ENCODE assay signal across 8 cellular contexts in genomic region chr12:3342051-3342450, GRCh38.
DNase-seq lines count a peak whose midpoint lies in the region; ATAC-seq and TF ChIP-seq lines count a peak whose summit lies in the region.

No MANE protein-coding gene starts in this region.

- no peaks in the 10 kb centered on the region for H3F3A ChIP-seq in DOHH2 (ENCODE audit: control insufficient read depth, insufficient read depth)

- no peaks in the 10 kb centered on the region for H3K9me3 ChIP-seq in DOHH2 (ENCODE audit: control insufficient read depth, insufficient read depth, low read length)
- no peaks in the 10 kb centered on the region for H3K9me3 ChIP-seq in body of pancreas
- no peaks in the 10 kb centered on the region for H3K9me3 ChIP-seq in naive thymus-derived CD4-positive, alpha-beta T cell (ENCODE audit: control insufficient read depth in 2 of 3, low read length in 3 of 3)

- H3K4me3 Mint-ChIP-seq in naive thymus-derived CD4-positive, alpha-beta T cell = no peak overlapping the region

- no peaks in the 10 kb centered on the region for H3K9me2 ChIP-seq in DOHH2 (replicated peaks; ENCODE audit: control insufficient read depth, low read length)

- POLR2A ChIA-PET in naive thymus-derived CD4-positive, alpha-beta T cell (lab: Charles Lee) = no interaction called here
- POLR2A ChIA-PET in GM10248 (lab: Yijun Ruan, JAX) = no interaction called here

- peaks cover 0 to 1% (median 0%) of the 10 kb centered on the region in 11 donors for H3K9me3 Mint-ChIP-seq in naive thymus-derived CD4-positive, alpha-beta T cell

- peaks cover 9% of the 10 kb centered on the region for H3K27me3 ChIP-seq in DOHH2 (ENCODE audit: control insufficient read depth, low read length)
- no peaks in the 10 kb centered on the region for H3K27me3 ChIP-seq in body of pancreas
- H3K27me3 ChIP-seq in naive thymus-derived CD4-positive, alpha-beta T cell (ENCODE audit: control insufficient read depth in 2 of 2, insufficient read depth in 2 of 2, low read length in 2 of 2) = no peaks in the 10 kb centered on the region

- no peak for TF ChIP-seq POLR2A in body of pancreas (IDR thresholded peaks at IDR 0.05)

- no peak overlapping the region for H3K27ac ChIP-seq in DOHH2 (ENCODE audit: low read depth, low read length)
- H3K27ac ChIP-seq in body of pancreas = no peak overlapping the region
- no peak overlapping the region for H3K27ac ChIP-seq in naive thymus-derived CD4-positive, alpha-beta T cell (ENCODE audit: low read depth, low read length)

- peaks cover 0 to 2% (median 0%) of the 10 kb centered on the region in 7 donors for H3K4me1 Mint-ChIP-seq in naive thymus-derived CD4-positive, alpha-beta T cell

- CTCF ChIA-PET in naive thymus-derived CD4-positive, alpha-beta T cell (lab: Charles Lee) = interaction anchor here (1.1 kb wide), 1 partner anchor 42 kb away, joined by 5 read pairs; no protein-coding TSS in a partner anchor
- CTCF ChIA-PET in GM10248 (lab: Yijun Ruan, JAX) = interaction anchor here (0.7 to 2.8 kb wide), 7 partner anchors 9 to 461 kb away, joined by 3 to 11 read pairs (median 3); no protein-coding TSS in a partner anchor

- H3K4me3 ChIP-seq in DOHH2 (ENCODE audit: low read length) (no peak overlapping the region), body of pancreas (no peak overlapping the region)
- no peak overlapping the region for H3K4me3 ChIP-seq in naive thymus-derived CD4-positive, alpha-beta T cell (ENCODE audit: low read length)

- no peak for ATAC-seq in body of pancreas
- no peak for ATAC-seq in naive thymus-derived CD4-positive, alpha-beta T cell

- no peak overlapping the region for H3K4me2 ChIP-seq in DOHH2 (ENCODE audit: low read length)

- TF ChIP-seq CTCF in DOHH2 (IDR thresholded peaks at IDR 0.05; ENCODE audit: low read depth, low read length, poor library complexity, severe bottlenecking) = peak; percentile 35
- peak in 4 of 7 experiments; percentile 3 to 47 (median 36) for TF ChIP-seq CTCF in body of pancreas (IDR thresholded peaks at IDR 0.05)
- TF ChIP-seq CTCF in GM10248 (IDR thresholded peaks at IDR 0.05; ENCODE audit: control extremely low read depth, extremely low read depth, low read depth, missing control alignments) = no peak

- H4K20me1 ChIP-seq in DOHH2 (ENCODE audit: control insufficient read depth, insufficient read depth, low read depth, low read length) = no peaks in the 10 kb centered on the region

- H3K79me2 ChIP-seq in DOHH2 (ENCODE audit: control insufficient read depth, low read length) = no peaks in the 10 kb centered on the region

- H3K36me3 ChIP-seq in DOHH2 (ENCODE audit: control insufficient read depth, low read length) (no peaks in the 10 kb centered on the region), body of pancreas (replicated peaks in 1 of 2; ENCODE audit: insufficient read depth in 1 of 2, low read depth in 2 of 2) (no peaks in the 10 kb centered on the region)
- H3K36me3 ChIP-seq in naive thymus-derived CD4-positive, alpha-beta T cell (ENCODE audit: control insufficient read depth in 2 of 3, insufficient read depth in 3 of 3, low read length in 3 of 3) = no peaks in the 10 kb centered on the region

- 36 to 47% methylated on average over 6 to 8 of the region's 8 CpGs for WGBS in body of pancreas, 2 donors

- intact Hi-C loops in body of pancreas (cut with DNase I) = no loop called here
- intact Hi-C loops in naive thymus-derived CD4-positive, alpha-beta T cell (cut with micrococcal nuclease) = no loop called here

- peaks cover 20 to 35% (median 24%) of the 10 kb centered on the region in 5 donors for H3K27me3 Mint-ChIP-seq in naive thymus-derived CD4-positive, alpha-beta T cell

- no peaks in the 10 kb centered on the region for H3K4me1 ChIP-seq in DOHH2 (ENCODE audit: control insufficient read depth, low read length)
- H3K4me1 ChIP-seq in body of pancreas = peaks cover 14% of the 10 kb centered on the region
- H3K4me1 ChIP-seq in naive thymus-derived CD4-positive, alpha-beta T cell (ENCODE audit: control insufficient read depth in 2 of 2, insufficient read depth in 2 of 2, low read length in 2 of 2) = no peaks in the 10 kb centered on the region

- no peak overlapping the region for H3K27ac Mint-ChIP-seq in naive thymus-derived CD4-positive, alpha-beta T cell

- peak; percentile 83 for DNase-seq in NCI-H2029 (lab: John Stamatoyannopoulos, UW)
- peak in 3 of 4 donors; percentile 23 to 60 (median 27) for DNase-seq in body of pancreas
- DNase-seq in left kidney (ENCODE audit: low read depth, low spot score) = peak; percentile 94
- no peak for DNase-seq in activated T-cell treated with anti-CD3 and anti-CD28 coated beads for 4 hours
- no peak for DNase-seq in naive thymus-derived CD4-positive, alpha-beta T cell
- no peak for DNase-seq in HK-2 (ENCODE audit: unreplicated experiment)
- DNase-seq in GM10248 (ENCODE audit: extremely low spot score) = no peak

- H3K36me3 Mint-ChIP-seq in naive thymus-derived CD4-positive, alpha-beta T cell = no peaks in the 10 kb centered on the region

Comparison
In these comparisons a context has a peak if more than half of its experiments do, and no peak if none do; other contexts are left out.
1. DNase-seq: peak in NCI-H2029 (single experiment), body of pancreas (3 of 4) and left kidney (single experiment); none in activated T-cell treated with anti-CD3 and anti-CD28 coated beads for 4 hours (single experiment), naive thymus-derived CD4-positive, alpha-beta T cell (0 of 9), HK-2 (single experiment) and GM10248 (single experiment).